ENCODE assay signal across 8 cellular contexts in genomic region chr3:187101184-187102072, GRCh38. TPM values are rescaled to one million over a fixed set of nuclear protein-coding genes. Genes with fewer than 3 reads are reported as not detected.
DNase-seq lines count a peak whose midpoint lies in the region; ATAC-seq and TF ChIP-seq lines count a peak whose summit lies in the region.

No MANE protein-coding gene starts in this region.

- H3K56ac ChIP-seq in IMR-90 (ENCODE audit: extremely low read depth, insufficient read depth, low read length): no peak overlapping the region

- peak overlapping the region; percentile 31; the same call in 1 of the 2 replicates for H2BK20ac ChIP-seq in IMR-90 (ENCODE audit: low read depth, low read length)

- no peak for TF ChIP-seq POLR2A in IMR-90 (IDR thresholded peaks at IDR 0.05; ENCODE audit: low read depth, low read length)

- no TSS peak for BruUV-seq in IMR-90 (replicated peaks; lab: Mats Ljungman, UMichigan)

- in situ Hi-C loops in IMR-90 (cut with MboI; ENCODE audit: low sequenced_read_pairs): no loop called here

- intact Hi-C loops in IMR-90 (cut with micrococcal nuclease): loop anchor here (1.0 kb wide), 1 partner anchor 169 kb away; no protein-coding TSS in a partner anchor
- intact Hi-C loops in activated CD4-positive, alpha-beta T cell treated with anti-CD3 and anti-CD28 coated beads for 36 hours (cut with DNase I, micrococcal nuclease): no loop called here
- intact Hi-C loops in mucosa of descending colon (cut with DNase I, micrococcal nuclease): no loop called here

- DNase-seq in GF-D8 (lab: John Stamatoyannopoulos, UW): peak; percentile 24
- peak; percentile 71 for DNase-seq in IMR-90
- peak; percentile 67 for DNase-seq in activated CD4-positive, alpha-beta T cell treated with anti-CD3 and anti-CD28 coated beads for 36 hours
- peak; percentile 83 for DNase-seq in dermis blood vessel endothelial cell
- peak; percentile 61 to 74 (median 63) for DNase-seq in mucosa of descending colon
- peak in 5 of 6 experiments; percentile 11 to 47 (median 43) for DNase-seq in stimulated activated naive CD4-positive, alpha-beta T cell (lab: John Stamatoyannopoulos, UW)
- DNase-seq in islet precursor cell: no peak

- H3K4ac ChIP-seq in IMR-90 (ENCODE audit: low read depth, low read length): peak overlapping the region; percentile 51

- H4K8ac ChIP-seq in IMR-90 (ENCODE audit: low read depth in 2 of 2, low read length in 2 of 2): peak overlapping the region in 1 of 2 experiments; percentile 88; a peak in 2 of 4 replicates

- peak overlapping the region; percentile 40; the same call in 1 of the 2 replicates for H4K91ac ChIP-seq in IMR-90 (ENCODE audit: insufficient read depth, low read depth, low read length)

- WGBS in IMR-90 (ENCODE audit: extremely low coverage in 2 of 2, insufficient read length in 1 of 2), 2 experiments: 61% methylated on average over 2 of the region's 9 CpGs; no CpG with 5 or more reads in 1 of the 2 experiments

- dilution Hi-C loops in IMR-90 (cut with HindIII; ENCODE audit: low sequenced_read_pairs, unreplicated experiment): no loop called here

- H2BK5ac ChIP-seq in IMR-90 (ENCODE audit: low read depth, low read length, poor library complexity, severe bottlenecking): peak overlapping the region; percentile 21

- peak overlapping the region; percentile 73 for H2AK9ac ChIP-seq in IMR-90 (replicated peaks; ENCODE audit: low read depth, low read length, poor library complexity)

- no peak for TF ChIP-seq RAD21 in IMR-90 (IDR thresholded peaks at IDR 0.05; ENCODE audit: low read length)

- H3K9me3 ChIP-seq in IMR-90 (ENCODE audit: control insufficient read depth, insufficient read depth, low read length): no peaks in the 10 kb centered on the region
- no peaks in the 10 kb centered on the region for H3K9me3 ChIP-seq in mucosa of descending colon

- H3K36me3 Mint-ChIP-seq in activated CD4-positive, alpha-beta T cell treated with anti-CD3 and anti-CD28 coated beads for 36 hours (ENCODE audit: low read depth): peaks cover 5% of the 10 kb centered on the region

- H3K18ac ChIP-seq in IMR-90 (ENCODE audit: low read depth, low read length): peak overlapping the region; percentile 26

- 0 out of 2 replicates have a peak overlapping the region, but pooled peaks have one; percentile 1 for H3K9ac ChIP-seq in IMR-90 (ENCODE audit: low read depth, low read length)

- H3K36me3 ChIP-seq in IMR-90 (ENCODE audit: control insufficient read depth, insufficient read depth, low read length): no peaks in the 10 kb centered on the region
- H3K36me3 ChIP-seq in mucosa of descending colon (ENCODE audit: low read depth): no peaks in the 10 kb centered on the region

- peak overlapping the region; percentile 41; the same call in 1 of the 2 replicates for H3K4me3 ChIP-seq in IMR-90 (ENCODE audit: insufficient read depth, low read depth, low read length)
- H3K4me3 ChIP-seq in mucosa of descending colon: no peak overlapping the region

- H3K23ac ChIP-seq in IMR-90 (ENCODE audit: low read depth, low read length): peak overlapping the region; percentile 49

- no peak overlapping the region for H2AK5ac ChIP-seq in IMR-90 (ENCODE audit: low read depth, low read length)

- H4K20me1 ChIP-seq in IMR-90 (ENCODE audit: insufficient read depth, low read length): no peaks in the 10 kb centered on the region

- POLR2A ChIA-PET in IMR-90 (lab: Charles Lee; ENCODE audit: unreplicated experiment): no interaction called here
- POLR2A ChIA-PET in activated CD4-positive, alpha-beta T cell treated with anti-CD3 and anti-CD28 coated beads for 36 hours (lab: Charles Lee): no interaction called here

- CTCF ChIA-PET in IMR-90 (lab: Yijun Ruan, JAX): interaction anchor here (0.5 to 2.6 kb wide), 3 partner anchors 13 to 171 kb away, joined by 3 to 26 read pairs (median 12); partner anchors contain the start of gene ST6GAL1
- CTCF ChIA-PET in activated CD4-positive, alpha-beta T cell treated with anti-CD3 and anti-CD28 coated beads for 36 hours (lab: Charles Lee): interaction anchor here (0.8 to 3.3 kb wide), 8 partner anchors 12 to 252 kb away, joined by 3 to 40 read pairs (median 8); partner anchors contain the start of gene RPL39L

- H3K27me3 Mint-ChIP-seq in activated CD4-positive, alpha-beta T cell treated with anti-CD3 and anti-CD28 coated beads for 36 hours: no peaks in the 10 kb centered on the region

- H3K4me1 ChIP-seq in IMR-90 (ENCODE audit: control insufficient read depth, insufficient read depth, low read length) (peaks cover 5% of the 10 kb centered on the region), mucosa of descending colon (ENCODE audit: low read depth) (peaks cover 4% of the 10 kb centered on the region)

- H3K9me1 ChIP-seq in IMR-90 (ENCODE audit: insufficient read depth, low read length): 0 out of 2 replicates have a peak, but pooled peaks cover 7% of the 10 kb centered on the region

- H3K27ac Mint-ChIP-seq in activated CD4-positive, alpha-beta T cell treated with anti-CD3 and anti-CD28 coated beads for 36 hours: peak overlapping the region; percentile 62

- ATAC-seq in IMR-90 (ENCODE audit: low read depth) (peak; percentile 78), mucosa of descending colon (peak; percentile 73), HG02938 (IDR thresholded peaks at IDR 0.05; ENCODE audit: unreplicated experiment) (no peak)
- peak; percentile 70 for ATAC-seq in activated CD4-positive, alpha-beta T cell treated with anti-CD3 and anti-CD28 coated beads for 36 hours

- peak overlapping the region; percentile 67 for H2AFZ ChIP-seq in IMR-90 (replicated peaks; ENCODE audit: low read length, poor library complexity)

- H3K4me2 ChIP-seq in IMR-90 (ENCODE audit: low read depth, low read length): peak overlapping the region; percentile 60

- peak overlapping the region; percentile 27; the same call in 1 of the 2 replicates for H3K27ac ChIP-seq in IMR-90 (ENCODE audit: insufficient read depth, low read length)

- H2BK15ac ChIP-seq in IMR-90 (ENCODE audit: low read depth, low read length): no peak overlapping the region

- TF ChIP-seq CTCF in IMR-90 (conservative IDR thresholded peaks at IDR 0.05; ENCODE audit: low read depth, low read length) (no peak), mucosa of descending colon (IDR thresholded peaks at IDR 0.05) (no peak)

- no peaks in the 10 kb centered on the region for H3K79me1 ChIP-seq in IMR-90 (ENCODE audit: low read depth in 1 of 2, low read length in 2 of 2)

- no peaks in the 10 kb centered on the region for H3K27me3 ChIP-seq in IMR-90 (ENCODE audit: control insufficient read depth, insufficient read depth, low read length)

- H4K5ac ChIP-seq in IMR-90 (ENCODE audit: low read depth, low read length): peak overlapping the region; percentile 5

- H3K4me1 Mint-ChIP-seq in activated CD4-positive, alpha-beta T cell treated with anti-CD3 and anti-CD28 coated beads for 36 hours: peaks cover 32% of the 10 kb centered on the region

- H3K14ac ChIP-seq in IMR-90 (replicated peaks; ENCODE audit: low read depth, low read length): peak overlapping the region; percentile 54

- peaks cover 4% of the 10 kb centered on the region for H3K9me3 Mint-ChIP-seq in activated CD4-positive, alpha-beta T cell treated with anti-CD3 and anti-CD28 coated beads for 36 hours (ENCODE audit: low read depth)

- H2BK120ac ChIP-seq in IMR-90 (ENCODE audit: low read depth, low read length): peak overlapping the region; percentile 45

- H3K4me3 Mint-ChIP-seq in activated CD4-positive, alpha-beta T cell treated with anti-CD3 and anti-CD28 coated beads for 36 hours: peak overlapping the region; percentile 20

TF ChIP-seq in IMR-90, 13 proteins besides CTCF, POLR2A, EP300 and RAD21:
- TF ChIP-seq SMC3 (IDR thresholded peaks at IDR 0.05; ENCODE audit: low read depth, low read length): no peak
- TF ChIP-seq MXI1 (IDR thresholded peaks at IDR 0.05; ENCODE audit: borderline replicate concordance, low read depth, low read length): no peak
- no peak for TF ChIP-seq CHD1 (IDR thresholded peaks at IDR 0.05; ENCODE audit: low read depth, low read length)
- no peak for TF ChIP-seq MAFK (IDR thresholded peaks at IDR 0.05; ENCODE audit: low read depth, low read length)
- TF ChIP-seq RCOR1 (IDR thresholded peaks at IDR 0.05; ENCODE audit: insufficient replicate concordance, low read length): no peak
- no peak for TF ChIP-seq FOS (IDR thresholded peaks at IDR 0.05; ENCODE audit: low read depth, low read length)
- no peak for TF ChIP-seq MAZ (IDR thresholded peaks at IDR 0.05; ENCODE audit: borderline replicate concordance, low read depth, low read length)
- TF ChIP-seq NFE2L2 (IDR thresholded peaks at IDR 0.05; ENCODE audit: low read depth, low read length): no peak
- no peak for TF ChIP-seq BHLHE40 (IDR thresholded peaks at IDR 0.05; ENCODE audit: low read depth, low read length)
- TF ChIP-seq RFX5 (IDR thresholded peaks at IDR 0.05; ENCODE audit: low read depth, low read length): no peak
- TF ChIP-seq ELK1 (IDR thresholded peaks at IDR 0.05; ENCODE audit: borderline replicate concordance, low read depth, low read length): no peak
- TF ChIP-seq USF2 (IDR thresholded peaks at IDR 0.05; ENCODE audit: low read depth, low read length): no peak
- no peak for TF ChIP-seq CEBPB (IDR thresholded peaks at IDR 0.05; ENCODE audit: low read depth, low read length)
TF ChIP-seq in IMR-90: peak in this region for 0.

RNA-seq across cellular contexts. Expression of gene RPL39L, which starts 37.9 kb away (rescaled TPM):
- total RNA-seq in IMR-90 (2012; rRNA removed): 32.5 and 34.6 TPM in 2 replicates
- polyA plus RNA-seq in IMR-90 (2012; rRNA removed): 18.1 and 22.1 TPM in 2 replicates
- 8.4 and 18.9 TPM in 2 replicates for polyA plus RNA-seq in IMR-90 (2012; cell fraction: cytosol; rRNA removed)
- polyA plus RNA-seq in IMR-90 (2012; cell fraction: nucleus; rRNA removed; ENCODE audit: low replicate concordance): 4.1 and 7.0 TPM in 2 replicates
- 10 to 100 TPM; 18.2 to 21.4 TPM for total RNA-seq in activated CD4-positive, alpha-beta T cell treated with anti-CD3 and anti-CD28 coated beads for 36 hours
- 9.7 and 14.6 TPM in 2 replicates for total RNA-seq in dermis blood vessel endothelial cell
- total RNA-seq in mucosa of descending colon: 1 to 10 TPM; 1.4 to 5.8 (median 2.9) TPM
